ENCODE assay signal across 15 cellular contexts in genomic region chr1:113046569-113046968, GRCh38. TPM values are rescaled to one million over a fixed set of nuclear protein-coding genes. Genes with fewer than 3 reads are reported as not detected.
DNase-seq lines count a peak whose midpoint lies in the region; ATAC-seq and TF ChIP-seq lines count a peak whose summit lies in the region.
"Had no signal": no experiment of that assay in that cellular context is flagged by ENCODE, and none has a peak within 500 bp of the region (broad histone marks: within the 10 kb centered on the region; RNA-seq: fewer than 3 reads in every experiment).

No MANE protein-coding gene starts in this region.

- no peaks in the 10 kb centered on the region for H3K9me3 ChIP-seq in BLaER1
- H3K9me3 ChIP-seq: psoas muscle had no signal

- no peaks in the 10 kb centered on the region for H3K36me3 Mint-ChIP-seq in T-cell
- no peaks in the 10 kb centered on the region for H3K36me3 Mint-ChIP-seq in dendritic cell treated with granulocyte-macrophage colony-stimulating factor and Interleukin-4, amounts not matched to agents 40 ng/mL and 50 ng/mL, for 4 days (ENCODE audit: low read depth)

- H3K9me3 Mint-ChIP-seq in T-cell, result no peaks in the 10 kb centered on the region
- H3K9me3 Mint-ChIP-seq in dendritic cell treated with granulocyte-macrophage colony-stimulating factor and Interleukin-4, amounts not matched to agents 40 ng/mL and 50 ng/mL, for 4 days, result no peaks in the 10 kb centered on the region

- H3K4me1 Mint-ChIP-seq in T-cell, result peaks cover 44 to 55% (median 45%) of the 10 kb centered on the region in 3 donors
- H3K4me1 Mint-ChIP-seq in dendritic cell treated with granulocyte-macrophage colony-stimulating factor and Interleukin-4, amounts not matched to agents 40 ng/mL and 50 ng/mL, for 4 days (ENCODE audit: low read depth), result peaks cover 42% of the 10 kb centered on the region

- peak overlapping the region; percentile 64 for H3K27ac ChIP-seq in BLaER1
- H3K27ac ChIP-seq: psoas muscle had no signal

- intact Hi-C loops in dendritic cell treated with granulocyte-macrophage colony-stimulating factor and Interleukin-4, amounts not matched to agents 40 ng/mL and 50 ng/mL, for 4 days (cut with micrococcal nuclease), result no loop called here

- POLR2A ChIA-PET in T-cell (lab: Charles Lee) (no interaction called here), HEK293T (lab: Yijun Ruan, JAX) (no interaction called here)

- no peaks in the 10 kb centered on the region for H3K27me3 ChIP-seq in BLaER1

- peak; percentile 9 for DNase-seq in GM12865 (ENCODE audit: low read depth)
- peak in 2 of 34 experiments; percentile 1 to 13 for DNase-seq in T-cell
- no peak for DNase-seq in HEK293T (ENCODE audit: extremely low spot score)
- no peak for DNase-seq in stimulated activated CD4-positive, alpha-beta T cell treated with anti-CD3 and anti-CD28 coated beads, Interleukin-2, amount 100 ng/mL, for 24 hours
- DNase-seq: activated CD4-positive, CD25-positive, alpha-beta regulatory T cell; midbrain; NCI-H226; stimulated activated CD4-positive, alpha-beta T cell treated with anti-CD3 and anti-CD28 coated beads, Interleukin-4, amount 100 ng/mL, for 1 hour; stimulated activated naive CD4-positive, alpha-beta T cell treated with Interleukin-2 at 50 U/mL for 16 hours had no signal

- no peaks in the 10 kb centered on the region for H3K36me3 ChIP-seq in BLaER1

- H3K4me3 ChIP-seq in BLaER1 (peak overlapping the region; percentile 41; the same call in 1 of the 2 replicates), GM12865 (ENCODE audit: low read depth, low read length) (no peak overlapping the region)
- H3K4me3 ChIP-seq: psoas muscle had no signal

- H3K9ac ChIP-seq in BLaER1, result peak overlapping the region; percentile 11; the same call in 1 of the 2 replicates

- H3K27ac Mint-ChIP-seq in T-cell, result peak overlapping the region; percentile 78 to 94
- peak overlapping the region; percentile 61 for H3K27ac Mint-ChIP-seq in dendritic cell treated with granulocyte-macrophage colony-stimulating factor and Interleukin-4, amounts not matched to agents 40 ng/mL and 50 ng/mL, for 4 days

- H3K4me1 ChIP-seq in BLaER1, result peaks cover 63% of the 10 kb centered on the region

- CTCF ChIA-PET in T-cell (lab: Charles Lee), result interaction anchor here in 1 of 2 donors (2.2 kb wide), 1 partner anchor 26 kb away, joined by 12 read pairs; the partner anchor contains the start of gene LRIG2
- CTCF ChIA-PET in HEK293T (lab: Yijun Ruan, JAX), result no interaction called here

- peak overlapping the region; percentile 86 for H3K4me2 ChIP-seq in BLaER1

- H4K20me1 ChIP-seq in BLaER1, result no peaks in the 10 kb centered on the region

- H3K27me3 Mint-ChIP-seq in T-cell, result peaks cover 0 to 1% of the 10 kb centered on the region in 2 donors
- H3K27me3 Mint-ChIP-seq in dendritic cell treated with granulocyte-macrophage colony-stimulating factor and Interleukin-4, amounts not matched to agents 40 ng/mL and 50 ng/mL, for 4 days, result no peaks in the 10 kb centered on the region

- H3K4me3 Mint-ChIP-seq in T-cell, result peak overlapping the region in 2 of 3 donors; percentile 22 to 66
- no peak overlapping the region for H3K4me3 Mint-ChIP-seq in dendritic cell treated with granulocyte-macrophage colony-stimulating factor and Interleukin-4, amounts not matched to agents 40 ng/mL and 50 ng/mL, for 4 days

- ATAC-seq in T-cell (replicated peaks in 1 of 4) (peak; percentile 73 to 91 (median 82)), HG02938 (IDR thresholded peaks at IDR 0.05; ENCODE audit: unreplicated experiment) (no peak), GM21390 (IDR thresholded peaks at IDR 0.05; ENCODE audit: unreplicated experiment) (no peak)
- ATAC-seq: psoas muscle, Right ventricle myocardium inferior had no signal

- no peak for TF ChIP-seq CTCF in GM12865 (IDR thresholded peaks at IDR 0.05; ENCODE audit: insufficient read depth, low read depth, low read length, missing control alignments)

TF ChIP-seq in HEK293T, 16 proteins besides CTCF, POLR2A, EP300 and RAD21:
- TF ChIP-seq NFRKB (IDR thresholded peaks at IDR 0.05) (no peak), HDGF (IDR thresholded peaks at IDR 0.05; ENCODE audit: borderline replicate concordance) (no peak), FOXM1 (IDR thresholded peaks at IDR 0.05; ENCODE audit: borderline replicate concordance) (no peak), L3MBTL2 (conservative IDR thresholded peaks at IDR 0.05) (no peak), ZNF384 (IDR thresholded peaks at IDR 0.05) (no peak), BHLHE40 (IDR thresholded peaks at IDR 0.05; ENCODE audit: borderline replicate concordance) (no peak), PKNOX1 (IDR thresholded peaks at IDR 0.05) (no peak), CTBP1 (IDR thresholded peaks at IDR 0.05; ENCODE audit: borderline replicate concordance) (no peak), LEF1 (IDR thresholded peaks at IDR 0.05; ENCODE audit: borderline replicate concordance) (no peak), ELF4 (IDR thresholded peaks at IDR 0.05) (no peak), TARDBP (IDR thresholded peaks at IDR 0.05) (no peak), FOXA1 (IDR thresholded peaks at IDR 0.05) (no peak), FOXK2 (IDR thresholded peaks at IDR 0.05) (no peak), SUZ12 (IDR thresholded peaks at IDR 0.05) (no peak), SP1 (IDR thresholded peaks at IDR 0.05) (no peak), ARNT (IDR thresholded peaks at IDR 0.05) (no peak)

RNA-seq across cellular contexts. Expression of gene LRIG2, which starts 26.4 kb away (rescaled TPM):
- total RNA-seq in T-cell, result 10 to 100 TPM; 19.5 to 25.4 (median 20.4) TPM

Comparison
In these comparisons a context has a peak if more than half of its experiments do, and no peak if none do; other contexts are left out.
1. ATAC-seq: peak in T-cell (4 of 4); none in HG02938 (single experiment) and GM21390 (single experiment).